26 cellular contexts compared by ENCODE assay signal in genomic region chr11:10579700-10580099, GRCh38. TPM values are rescaled to one million over a fixed set of nuclear protein-coding genes. Genes with fewer than 3 reads are reported as not detected.
DNase-seq lines count a peak whose midpoint lies in the region; ATAC-seq and TF ChIP-seq lines count a peak whose summit lies in the region.
"Had no signal": no experiment of that assay in that cellular context is flagged by ENCODE, and none has a peak within 500 bp of the region (broad histone marks: within the 10 kb centered on the region; RNA-seq: fewer than 3 reads in every experiment).

No MANE protein-coding gene starts in this region.

- no peak for DNase-seq in endothelial cell (ENCODE audit: low spot score)
- no peak for DNase-seq in memory B cell (ENCODE audit: low spot score in 2 of 2)
- no peak for DNase-seq in activated T-cell treated with anti-CD3 and anti-CD28 coated beads, Interleukin-2, amount 50 U/mL, for 24 hours
- no peak for DNase-seq in NCI-H226
- DNase-seq in AG08395 (ENCODE audit: low spot score), result no peak
- DNase-seq: 8988T; AML-193; DMS53; EL; GF-D8; GM23248; H9; KG1; NCI-H1092; NCI-H1436 treated with DMSO at 0.1 percent for 48 hours; NCI-H2029 treated with DMSO at 0.1 percent for 48 hours; NCI-H345; NCI-H524; NCI-H774; NK-92 treated with Interleukin-12 subunit alpha and Interleukin-12 subunit beta, amount 100 ng/mL, for 24 hours; Peyer's patch; SJCRH30 had no signal

- H3K4me3 ChIP-seq in BLaER1, result no peak overlapping the region
- H3K4me3 ChIP-seq: GM23248, Peyer's patch, SJCRH30 had no signal

- no peak overlapping the region for H3K27ac ChIP-seq in BLaER1
- H3K27ac ChIP-seq: GM23248, SJCRH30 had no signal

- ATAC-seq in memory B cell (ENCODE audit: low read depth) (peak; percentile 75), GM21526 (IDR thresholded peaks at IDR 0.05; ENCODE audit: low FRiP score, unreplicated experiment) (no peak)
- no peak for ATAC-seq in stimulated activated memory B cell treated with anti-CD40 and anti-IgM and Interleukin-4, amounts not matched to agents 10 μg/mL and 1 μg/mL and 100 μg/mL, for 72 hours

- H3K4me1 Mint-ChIP-seq in endothelial cell (ENCODE audit: unreplicated experiment) (peaks cover 51% of the 10 kb centered on the region), memory B cell (peaks cover 61% of the 10 kb centered on the region)
- peaks cover 57% of the 10 kb centered on the region for H3K4me1 Mint-ChIP-seq in stimulated activated memory B cell treated with anti-CD40 and anti-IgM and Interleukin-4, amounts not matched to agents 10 μg/mL and 1 μg/mL and 100 μg/mL, for 72 hours
- no peaks in the 10 kb centered on the region for H3K4me1 Mint-ChIP-seq in activated T-cell treated with anti-CD3 and anti-CD28 coated beads, Interleukin-2, amount 50 U/mL, for 24 hours (ENCODE audit: low read depth)

- no peaks in the 10 kb centered on the region for H3K27me3 ChIP-seq in BLaER1
- H3K27me3 ChIP-seq: Peyer's patch, SJCRH30 had no signal

- H3K4me3 Mint-ChIP-seq in endothelial cell (ENCODE audit: unreplicated experiment) (no peak overlapping the region), memory B cell (no peak overlapping the region)
- no peak overlapping the region for H3K4me3 Mint-ChIP-seq in stimulated activated memory B cell treated with anti-CD40 and anti-IgM and Interleukin-4, amounts not matched to agents 10 μg/mL and 1 μg/mL and 100 μg/mL, for 72 hours
- no peak overlapping the region for H3K4me3 Mint-ChIP-seq in activated T-cell treated with anti-CD3 and anti-CD28 coated beads, Interleukin-2, amount 50 U/mL, for 24 hours
- H3K4me3 Mint-ChIP-seq: H9 had no signal

- no peaks in the 10 kb centered on the region for H4K20me1 ChIP-seq in BLaER1

- H3K27ac Mint-ChIP-seq in endothelial cell (ENCODE audit: unreplicated experiment) (peak overlapping the region; percentile 48), memory B cell (peak overlapping the region; percentile 21)
- peak overlapping the region; percentile 25 for H3K27ac Mint-ChIP-seq in stimulated activated memory B cell treated with anti-CD40 and anti-IgM and Interleukin-4, amounts not matched to agents 10 μg/mL and 1 μg/mL and 100 μg/mL, for 72 hours
- H3K27ac Mint-ChIP-seq in activated T-cell treated with anti-CD3 and anti-CD28 coated beads, Interleukin-2, amount 50 U/mL, for 24 hours, result no peak overlapping the region
- H3K27ac Mint-ChIP-seq: H9 had no signal

- peaks cover 3% of the 10 kb centered on the region for H3K27me3 Mint-ChIP-seq in endothelial cell (ENCODE audit: unreplicated experiment)
- H3K27me3 Mint-ChIP-seq in memory B cell, result no peaks in the 10 kb centered on the region
- no peaks in the 10 kb centered on the region for H3K27me3 Mint-ChIP-seq in stimulated activated memory B cell treated with anti-CD40 and anti-IgM and Interleukin-4, amounts not matched to agents 10 μg/mL and 1 μg/mL and 100 μg/mL, for 72 hours
- H3K27me3 Mint-ChIP-seq in activated T-cell treated with anti-CD3 and anti-CD28 coated beads, Interleukin-2, amount 50 U/mL, for 24 hours, result peaks cover 8% of the 10 kb centered on the region

- no peaks in the 10 kb centered on the region for H3K36me3 ChIP-seq in BLaER1
- H3K36me3 ChIP-seq: SJCRH30 had no signal

- no peak for TF ChIP-seq CTCF in endothelial cell (IDR thresholded peaks at IDR 0.05; ENCODE audit: unreplicated experiment)

- no peaks in the 10 kb centered on the region for H3K9me3 ChIP-seq in BLaER1
- H3K9me3 ChIP-seq: Peyer's patch, SJCRH30 had no signal

- H3K36me3 Mint-ChIP-seq in endothelial cell (ENCODE audit: low read depth, unreplicated experiment) (peaks cover 16% of the 10 kb centered on the region), memory B cell (peaks cover 12% of the 10 kb centered on the region)
- peaks cover 6% of the 10 kb centered on the region for H3K36me3 Mint-ChIP-seq in stimulated activated memory B cell treated with anti-CD40 and anti-IgM and Interleukin-4, amounts not matched to agents 10 μg/mL and 1 μg/mL and 100 μg/mL, for 72 hours
- no peaks in the 10 kb centered on the region for H3K36me3 Mint-ChIP-seq in activated T-cell treated with anti-CD3 and anti-CD28 coated beads, Interleukin-2, amount 50 U/mL, for 24 hours (ENCODE audit: low read depth)

- H3K4me2 ChIP-seq in BLaER1, result peak overlapping the region; percentile 80

- peaks cover 45% of the 10 kb centered on the region for H3K4me1 ChIP-seq in BLaER1
- H3K4me1 ChIP-seq: Peyer's patch had no signal

- H3K9me3 Mint-ChIP-seq in endothelial cell (ENCODE audit: unreplicated experiment), result no peaks in the 10 kb centered on the region
- H3K9me3 Mint-ChIP-seq in memory B cell, result no peaks in the 10 kb centered on the region
- no peaks in the 10 kb centered on the region for H3K9me3 Mint-ChIP-seq in stimulated activated memory B cell treated with anti-CD40 and anti-IgM and Interleukin-4, amounts not matched to agents 10 μg/mL and 1 μg/mL and 100 μg/mL, for 72 hours
- no peaks in the 10 kb centered on the region for H3K9me3 Mint-ChIP-seq in activated T-cell treated with anti-CD3 and anti-CD28 coated beads, Interleukin-2, amount 50 U/mL, for 24 hours
- H3K9me3 Mint-ChIP-seq: H9 had no signal

- no peak overlapping the region for H3K9ac ChIP-seq in BLaER1
- H3K9ac ChIP-seq: GM23248 had no signal

RNA-seq across cellular contexts. Expression of gene LYVE1, which starts 11.2 kb away (rescaled TPM):
- total RNA-seq in endothelial cell (ENCODE audit: unreplicated experiment), result not detected
- total RNA-seq: GM23248, H9, HT1080, SJCRH30 had no signal

RNA-seq across cellular contexts. Expression of gene RNF141, which starts 38.7 kb away (rescaled TPM):
- 32.8 TPM for total RNA-seq in endothelial cell (ENCODE audit: unreplicated experiment)
